ENCODE assay signal across 28 cellular contexts in the genomic region with DNA sequence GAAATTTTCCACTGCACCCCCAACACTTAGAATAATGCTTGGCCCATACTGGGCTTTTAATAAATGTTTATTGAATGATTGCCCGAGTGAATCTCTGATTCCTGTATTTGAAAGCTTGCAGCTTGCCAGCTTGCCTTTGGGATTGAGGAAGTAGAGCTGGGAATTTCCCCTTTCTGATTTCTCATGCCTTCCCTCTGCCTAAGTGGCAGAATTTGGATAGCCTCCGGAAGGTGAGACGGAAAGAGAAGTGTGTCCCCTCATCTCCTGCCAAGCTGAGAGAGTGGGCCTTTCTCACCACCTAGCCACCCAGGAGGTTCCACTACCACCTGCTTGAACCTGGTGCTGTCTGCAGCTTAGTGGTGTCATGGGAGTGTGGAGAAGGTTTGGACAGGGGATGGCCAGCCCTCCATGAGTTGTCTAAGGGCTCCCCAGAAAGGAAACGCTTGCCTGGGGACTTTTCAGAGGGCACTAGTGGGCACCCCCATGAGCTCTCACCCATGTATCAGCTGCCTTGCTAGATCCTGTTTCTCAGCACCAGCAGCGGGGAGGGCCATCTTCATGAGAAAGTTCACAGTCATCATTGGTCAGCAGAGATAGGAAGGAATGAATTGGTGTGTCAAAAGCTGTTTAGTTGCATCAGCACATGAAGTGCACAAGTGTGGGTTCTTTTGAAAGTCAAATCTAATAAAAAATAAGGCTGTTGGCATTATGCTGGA. TPM values are rescaled to one million over a fixed set of nuclear protein-coding genes. Genes with fewer than 3 reads are reported as not detected.
DNase-seq lines count a peak whose midpoint lies in the region; ATAC-seq, FAIRE-seq and TF ChIP-seq lines count a peak whose summit lies in the region.
"Had no signal": no experiment of that assay in that cellular context is flagged by ENCODE, and none has a peak within 500 bp of the region (broad histone marks: within the 10 kb centered on the region; RNA-seq: fewer than 3 reads in every experiment).

No MANE protein-coding gene starts in this region.

- H3K36me3 ChIP-seq in right lobe of liver (no peaks in the 10 kb centered on the region), HepG2 (replicated peaks in 1 of 2; ENCODE audit: control insufficient read depth in 1 of 2, insufficient read depth in 2 of 2, low read length in 2 of 2) (no peaks in the 10 kb centered on the region), body of pancreas (replicated peaks in 1 of 2; ENCODE audit: insufficient read depth in 1 of 2, low read depth in 2 of 2) (no peaks in the 10 kb centered on the region), lung (ENCODE audit: control insufficient read depth in 2 of 2, insufficient read depth in 2 of 2, low read length in 2 of 2) (no peaks in the 10 kb centered on the region), adrenal gland (replicated peaks in 1 of 2) (no peaks in the 10 kb centered on the region)
- H3K36me3 ChIP-seq: BLaER1 treated with 17β-estradiol and CSF1 and Interleukin-3, amounts not matched to agents 10 nM and 100 nM; HAP-1; thyroid gland had no signal

- H3K79me2 ChIP-seq in HepG2 (ENCODE audit: insufficient read depth, low read length), result no peaks in the 10 kb centered on the region
- H3K79me2 ChIP-seq: hepatocyte had no signal

- TF ChIP-seq RAD21 in HepG2 (CRISPR knock-in tag; IDR thresholded peaks at IDR 0.05), result no peak

- 55% methylated on average over 3 of the region's 5 CpGs for WGBS in right lobe of liver (ENCODE audit: insufficient coverage, low coverage, low lambda C conversion rate, missing lambda C conversion rate)
- WGBS in HepG2 (ENCODE audit: low lambda C conversion rate), result 52% methylated on average over 5 of the region's 5 CpGs
- 50 to 60% methylated on average over 4 to 5 of the region's 5 CpGs for WGBS in body of pancreas, 2 donors
- 34 to 35% methylated on average over 5 of the region's 5 CpGs for WGBS in lung, 2 donors
- 74 to 87% (median 77%) methylated on average over 5 of the region's 5 CpGs for WGBS in adrenal gland, 4 donors

- BruUV-seq in HepG2 (replicated peaks; lab: Mats Ljungman, UMichigan), result no TSS peak

- no peak overlapping the region for H3K4me2 ChIP-seq in HepG2 (ENCODE audit: low read depth, low read length)
- H3K4me2 ChIP-seq: hepatocyte had no signal

- H3K9ac ChIP-seq in HepG2 (ENCODE audit: insufficient read depth, low read depth, low read length), result no peak overlapping the region
- H3K9ac ChIP-seq: BLaER1 treated with 17β-estradiol and CSF1 and Interleukin-3, amounts not matched to agents 10 nM and 100 nM had no signal

- TF ChIP-seq EP300 in HepG2 (IDR thresholded peaks at IDR 0.05; ENCODE audit: low read depth in 2 of 2, low read length in 2 of 2) (no peak), HepG2 (CRISPR knock-in tag; IDR thresholded peaks at IDR 0.05; ENCODE audit: borderline replicate concordance) (no peak)

- intact Hi-C loops in right lobe of liver (cut with DNase I), result no loop called here
- intact Hi-C loops in HepG2 (cut with micrococcal nuclease; ENCODE audit: unreplicated experiment), result no loop called here
- intact Hi-C loops in body of pancreas (cut with DNase I), result no loop called here
- intact Hi-C loops in adrenal gland (cut with DNase I), result no loop called here

- H3K4me1 ChIP-seq in right lobe of liver (peaks cover 0 to 8% (median 0%) of the 10 kb centered on the region in 4 donors), HepG2 (ENCODE audit: insufficient read depth, low read length) (peaks cover 16% of the 10 kb centered on the region), body of pancreas (peaks cover 12% of the 10 kb centered on the region), lung (ENCODE audit: control insufficient read depth in 2 of 2, insufficient read depth in 2 of 2, low read length in 2 of 2) (peaks cover 0 to 2% of the 10 kb centered on the region in 2 donors), adrenal gland (replicated peaks in 1 of 2) (no peaks in the 10 kb centered on the region)
- H3K4me1 ChIP-seq: HAP-1, thyroid gland had no signal

- CTCF ChIA-PET in HepG2 (lab: Yijun Ruan, JAX; ENCODE audit: low intra/inter-chr PET ratio, low total read pairs), result no interaction called here

- ATAC-seq in right lobe of liver, result peak; percentile 21 to 74 (median 42)
- ATAC-seq in HepG2, result no peak
- peak; percentile 48 for ATAC-seq in body of pancreas
- ATAC-seq in lung (ENCODE audit: insufficient read depth, low FRiP score), result peak; percentile 76
- ATAC-seq: SK-N-SH treated with all-trans-retinoic acid at 6 μM for 48 hours; stimulated activated effector memory CD8-positive, alpha-beta T cell treated with anti-CD3 and anti-CD28 coated beads, Interleukin-12 subunit alpha, Interleukin-12 subunit beta, amount 100 ng/mL, for 72 hours had no signal

- in situ Hi-C loops in HepG2 (cut with HindIII; ENCODE audit: extremely low pct_ligation_motif_present, low pct_unique_long_range_greater_than_20kb), result no loop called here

- no peak for FAIRE-seq in HepG2 (lab: Jason Lieb, UNC)
- FAIRE-seq: endothelial cell of umbilical vein had no signal

- no peak for DNase-seq in right lobe of liver
- no peak for DNase-seq in HepG2 (ENCODE audit: low spot score)
- peak in 1 of 4 donors; percentile 27 for DNase-seq in body of pancreas
- peak; percentile 37 for DNase-seq in lung (ENCODE audit: low spot score)
- no peak for DNase-seq in NCI-H128 (lab: John Stamatoyannopoulos, UW; ENCODE audit: unreplicated experiment)
- DNase-seq in ureter (ENCODE audit: low spot score), result no peak
- DNase-seq in activated naive CD4-positive, alpha-beta T cell treated with Interleukin-2 at 50 U/mL for 16 hours, result no peak
- no peak for DNase-seq in adrenal gland
- DNase-seq: activated CD4-positive, CD25-positive, alpha-beta regulatory T cell treated with anti-CD3 and anti-CD28 coated beads, Interleukin-2, amount 50 U/mL, for 72 hours; activated naive CD4-positive, alpha-beta T cell treated with anti-CD3 and anti-CD28 coated beads, Interleukin-2, amount 10 ng/mL, durations not matched to agents 7 days and 5 days; activated T-cell treated with anti-CD3 and anti-CD28 coated beads, Interleukin-2, amount 50 U/mL, for 72 hours; anterior cingulate cortex; dorsolateral prefrontal cortex; immature natural killer cell; IMR-90; NCI-H146; NCI-H526; RPMI8226; stimulated activated CD4-positive, alpha-beta T cell treated with anti-CD3 and anti-CD28 coated beads, Interleukin-2, amount 100 ng/mL, for 24 hours; T-helper 9 cell; thyroid gland had no signal

- no peak for TF ChIP-seq POLR2A in right lobe of liver (IDR thresholded peaks at IDR 0.05)
- TF ChIP-seq POLR2A in HepG2 (IDR thresholded peaks at IDR 0.05; ENCODE audit: insufficient read depth in 1 of 2, low read depth in 2 of 2, low read length in 2 of 2), result no peak
- TF ChIP-seq POLR2A in body of pancreas (IDR thresholded peaks at IDR 0.05), result no peak
- TF ChIP-seq POLR2A in adrenal gland (IDR thresholded peaks at IDR 0.05), result no peak

- TF ChIP-seq CTCF in right lobe of liver (IDR thresholded peaks at IDR 0.05) (no peak), HepG2 (CRISPR knock-in tag; IDR thresholded peaks at IDR 0.05) (no peak), body of pancreas (IDR thresholded peaks at IDR 0.05) (no peak), lung (IDR thresholded peaks at IDR 0.05; ENCODE audit: control extremely low read depth, extremely low read depth) (no peak), adrenal gland (IDR thresholded peaks at IDR 0.05) (no peak)

- no peaks in the 10 kb centered on the region for H3K9me3 ChIP-seq in right lobe of liver
- no peaks in the 10 kb centered on the region for H3K9me3 ChIP-seq in HepG2 (ENCODE audit: low read length)
- H3K9me3 ChIP-seq in body of pancreas, result no peaks in the 10 kb centered on the region
- no peaks in the 10 kb centered on the region for H3K9me3 ChIP-seq in lung (ENCODE audit: control insufficient read depth in 2 of 2, insufficient read depth in 1 of 2, low read length in 1 of 2)
- no peaks in the 10 kb centered on the region for H3K9me3 ChIP-seq in adrenal gland (replicated peaks in 1 of 3)
- H3K9me3 ChIP-seq: thyroid gland had no signal

- H3K4me3 ChIP-seq in right lobe of liver (no peak overlapping the region), HepG2 (replicated peaks in 1 of 3; ENCODE audit: insufficient read depth in 1 of 3, low read depth in 2 of 3, low read length in 3 of 3) (no peak overlapping the region), body of pancreas (no peak overlapping the region), lung (no peak overlapping the region), adrenal gland (no peak overlapping the region)
- H3K4me3 ChIP-seq: BLaER1 treated with 17β-estradiol and CSF1 and Interleukin-3, amounts not matched to agents 10 nM and 100 nM; dorsolateral prefrontal cortex; HAP-1; hepatocyte; skin epidermis; thyroid gland had no signal

- H2AFZ ChIP-seq in HepG2 (ENCODE audit: low read length), result no peak overlapping the region
- H2AFZ ChIP-seq: hepatocyte had no signal

- H3K27ac ChIP-seq in right lobe of liver, result no peak overlapping the region
- H3K27ac ChIP-seq in HepG2 (ENCODE audit: extremely low read length, insufficient read depth, low read length), result no peak overlapping the region
- H3K27ac ChIP-seq in body of pancreas, result peak overlapping the region in 2 of 4 donors; percentile 38 to 39
- H3K27ac ChIP-seq in lung (ENCODE audit: low read depth in 1 of 2, low read length in 1 of 2), result peak overlapping the region in 1 of 2 donors; percentile 37
- peak overlapping the region in 1 of 5 donors; percentile 6 for H3K27ac ChIP-seq in adrenal gland
- H3K27ac ChIP-seq: dorsolateral prefrontal cortex, hepatocyte, thyroid gland had no signal

- no peaks in the 10 kb centered on the region for H4K20me1 ChIP-seq in HepG2 (ENCODE audit: insufficient read depth, low read length)
- H4K20me1 ChIP-seq: BLaER1 treated with 17β-estradiol and CSF1 and Interleukin-3, amounts not matched to agents 10 nM and 100 nM had no signal

- H3K27me3 ChIP-seq in right lobe of liver, result no peaks in the 10 kb centered on the region
- H3K27me3 ChIP-seq in HepG2 (ENCODE audit: control insufficient read depth in 1 of 2, insufficient read depth in 2 of 2, low read length in 2 of 2), result no peaks in the 10 kb centered on the region; a peak in 1 of 5 replicates
- H3K27me3 ChIP-seq in body of pancreas, result no peaks in the 10 kb centered on the region
- no peaks in the 10 kb centered on the region for H3K27me3 ChIP-seq in lung (ENCODE audit: control insufficient read depth, insufficient read depth)
- no peaks in the 10 kb centered on the region for H3K27me3 ChIP-seq in adrenal gland
- H3K27me3 ChIP-seq: BLaER1 treated with 17β-estradiol and CSF1 and Interleukin-3, amounts not matched to agents 10 nM and 100 nM; dorsolateral prefrontal cortex; hepatocyte; thyroid gland had no signal

- POLR2A ChIA-PET in HepG2 (lab: Yijun Ruan, JAX), result no interaction called here

RNA-seq across cellular contexts. Expression of a gene that starts 8.6 kb away (rescaled TPM):
- total RNA-seq in right lobe of liver (10 to 100 TPM; 13.5 to 18.9 (median 16.4) TPM), HepG2 (2016; rRNA removed; fragmentation: Illumina TruSeq; extraction: Trizol) (10.0 and 10.5 TPM in 2 replicates), body of pancreas (10 to 100 TPM; 22.1 to 38.7 TPM), lung (100 to 1,000 TPM in 1 of 2 donors, 10 to 100 TPM in 1; 38.8 to 123 TPM), ureter (69.9 TPM), adrenal gland (10 to 100 TPM; 41.0 to 85.5 (median 60.7) TPM)
- 10.8 and 14.2 TPM in 2 replicates for total RNA-seq in HepG2 (2016; cell fraction: cytosol; rRNA removed; fragmentation: Illumina TruSeq; extraction: Trizol; ENCODE audit: low read depth)
- 9.4 and 9.8 TPM in 2 replicates for total RNA-seq in HepG2 (2016; cell fraction: insoluble cytoplasmic fraction; rRNA removed; fragmentation: Illumina TruSeq; extraction: Trizol)
- 7.0 and 7.2 TPM in 2 replicates for total RNA-seq in HepG2 (2016; cell fraction: membrane; rRNA removed; fragmentation: Illumina TruSeq; extraction: Trizol)
- 11.9 and 13.8 TPM in 2 replicates for total RNA-seq in HepG2 (2016; cell fraction: nucleus; rRNA removed; fragmentation: Illumina TruSeq; extraction: Trizol)
- polyA plus RNA-seq in HepG2 (2011; rRNA removed) (10.4 and 12.0 TPM in 2 replicates), lung (10 to 100 TPM in 1 of 2 donors, 1 to 10 TPM in 1; 8.3 to 15.8 TPM), adrenal gland (10 to 100 TPM; 13.6 to 40.6 (median 14.6) TPM)
- 5.9 and 9.5 TPM in 2 replicates for polyA plus RNA-seq in HepG2 (2011; cell fraction: cytosol; rRNA removed)
- 8.0 and 8.5 TPM in 2 replicates for polyA plus RNA-seq in HepG2 (2011; cell fraction: nucleus; rRNA removed)
- 5.8 and 6.9 TPM in 2 replicates for polyA plus RNA-seq in HepG2 (2012)
- polyA plus RNA-seq in HepG2 (2016; cell fraction: cytosol; fragmentation: Illumina TruSeq; extraction: Trizol; ENCODE audit: low read depth), result 0.35 and 0.40 TPM in 2 replicates
- polyA plus RNA-seq in HepG2 (2016; cell fraction: insoluble cytoplasmic fraction; fragmentation: Illumina TruSeq; extraction: Trizol; ENCODE audit: low read depth), result 8.7 and 9.6 TPM in 2 replicates
- polyA plus RNA-seq in HepG2 (2016; cell fraction: membrane; fragmentation: Illumina TruSeq; extraction: Trizol; ENCODE audit: low read depth), result 1.9 and 2.5 TPM in 2 replicates
- 8.1 and 10.3 TPM in 2 replicates for polyA plus RNA-seq in HepG2 (2016; cell fraction: nucleus; fragmentation: Illumina TruSeq; extraction: Trizol; ENCODE audit: insufficient read depth, low read depth)
- 18.1 and 20.0 TPM in 2 replicates for polyA minus RNA-seq in HepG2 (2011; rRNA and poly(A)+ RNA removed; ENCODE audit: low replicate concordance)
- 7.8 and 12.5 TPM in 2 replicates for polyA minus RNA-seq in HepG2 (2011; cell fraction: cytosol; rRNA and poly(A)+ RNA removed)
- 43.6 and 54.5 TPM in 2 replicates for polyA minus RNA-seq in HepG2 (2011; cell fraction: nucleus; rRNA and poly(A)+ RNA removed)
